In the genomic region with DNA sequence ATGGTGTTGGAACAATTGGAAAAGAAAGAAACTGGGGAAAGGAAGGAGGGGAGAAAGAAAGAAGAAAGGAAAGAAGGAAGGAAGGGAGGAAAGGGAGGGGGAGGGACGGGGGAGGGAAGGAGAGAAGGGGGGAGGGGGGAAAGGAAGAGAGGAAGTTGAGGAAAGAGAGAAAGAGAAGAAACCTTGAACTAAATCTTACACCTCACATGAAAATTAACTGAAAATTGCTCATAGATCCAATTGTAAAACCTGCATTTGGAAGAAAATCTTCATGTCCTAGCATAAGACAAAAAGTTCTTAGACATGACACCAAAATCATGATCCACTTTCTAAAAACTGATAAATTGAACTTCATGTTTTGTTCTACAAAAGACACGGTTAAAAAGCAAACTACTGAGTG, we compare ENCODE assay signal across 10 cellular contexts.
"Had no signal": no experiment of that assay in that cellular context is flagged by ENCODE, and none has a peak within 500 bp of the region (broad histone marks: within the 10 kb centered on the region; RNA-seq: fewer than 3 reads in every experiment).

No MANE protein-coding gene starts in this region.

- H3K4me2 ChIP-seq: GM23338 had no signal

- H3K36me3 ChIP-seq: HAP-1 had no signal

- H3K27ac ChIP-seq: GM23248 had no signal

- H3K4me3 ChIP-seq: GM23248, GM23338, HAP-1 had no signal

- H3K9me3 ChIP-seq: HAP-1 had no signal

- ATAC-seq: GM23338, HCT116 had no signal

- FAIRE-seq: H1 had no signal

- H3K4me1 ChIP-seq: HAP-1 had no signal

- H3K9ac ChIP-seq: GM23248 had no signal

- DNase-seq: GM23248, GOT3, H7, H9, HCEC 1CT, HFFc6 had no signal

- H2AFZ ChIP-seq: GM23248, GM23338 had no signal
